In genomic region chr17:73232587-73233373, GRCh38 we compare ENCODE assay signal across 8 cellular contexts. TPM values are rescaled to one million over a fixed set of nuclear protein-coding genes. Genes with fewer than 3 reads are reported as not detected.
DNase-seq lines count a peak whose midpoint lies in the region; ATAC-seq and TF ChIP-seq lines count a peak whose summit lies in the region.

No MANE protein-coding gene starts in this region.

- no peaks in the 10 kb centered on the region for H3K9me3 ChIP-seq in Caco-2

- H3K27ac Mint-ChIP-seq in Caco-2 (ENCODE audit: unreplicated experiment): peak overlapping the region; percentile 98
- H3K27ac Mint-ChIP-seq in T-helper 1 cell treated with Interleukin-12 subunit alpha and Interleukin-12 subunit beta and Interleukin-4 antibody, amounts not matched to agents 30 μg/mL and 1 μg/mL, for 36 hours: peak overlapping the region; percentile 98
- peak overlapping the region; percentile 92 for H3K27ac Mint-ChIP-seq in dendritic cell treated with granulocyte-macrophage colony-stimulating factor and Interleukin-4, amounts not matched to agents 40 ng/mL and 50 ng/mL, for 4 days
- H3K27ac Mint-ChIP-seq in stimulated activated naive CD8-positive, alpha-beta T cell treated with anti-CD3 and anti-CD28 coated beads, Interleukin-15, Interleukin-2, amounts not matched to agents 100 ng/mL and 50 ng/mL, for 24 hours: peak overlapping the region; percentile 98

- peaks cover 41% of the 10 kb centered on the region for H3K36me3 Mint-ChIP-seq in Caco-2 (ENCODE audit: insufficient read depth, unreplicated experiment)
- peaks cover 23% of the 10 kb centered on the region for H3K36me3 Mint-ChIP-seq in T-helper 1 cell treated with Interleukin-12 subunit alpha and Interleukin-12 subunit beta and Interleukin-4 antibody, amounts not matched to agents 30 μg/mL and 1 μg/mL, for 36 hours (ENCODE audit: low read depth)
- H3K36me3 Mint-ChIP-seq in dendritic cell treated with granulocyte-macrophage colony-stimulating factor and Interleukin-4, amounts not matched to agents 40 ng/mL and 50 ng/mL, for 4 days (ENCODE audit: low read depth): peaks cover 52% of the 10 kb centered on the region
- H3K36me3 Mint-ChIP-seq in stimulated activated naive CD8-positive, alpha-beta T cell treated with anti-CD3 and anti-CD28 coated beads, Interleukin-15, Interleukin-2, amounts not matched to agents 100 ng/mL and 50 ng/mL, for 24 hours (ENCODE audit: low read depth): peaks cover 29% of the 10 kb centered on the region

- peaks cover 2% of the 10 kb centered on the region for H3K36me3 ChIP-seq in Caco-2 (ENCODE audit: control insufficient read depth, insufficient read depth, low read length)

- peaks cover 19% of the 10 kb centered on the region for H3K4me1 ChIP-seq in Caco-2

- ATAC-seq in GM19372 (IDR thresholded peaks at IDR 0.05; ENCODE audit: low read depth, unreplicated experiment) (peak; percentile 24), HG03439 (IDR thresholded peaks at IDR 0.05; ENCODE audit: unreplicated experiment) (peak; percentile 21), GM18520 (IDR thresholded peaks at IDR 0.05; ENCODE audit: unreplicated experiment) (no peak)

- no peak for TF ChIP-seq POLR2A in lower leg skin (IDR thresholded peaks at IDR 0.05)

- no peaks in the 10 kb centered on the region for H3K9me3 Mint-ChIP-seq in Caco-2 (ENCODE audit: unreplicated experiment)
- H3K9me3 Mint-ChIP-seq in T-helper 1 cell treated with Interleukin-12 subunit alpha and Interleukin-12 subunit beta and Interleukin-4 antibody, amounts not matched to agents 30 μg/mL and 1 μg/mL, for 36 hours: no peaks in the 10 kb centered on the region
- H3K9me3 Mint-ChIP-seq in dendritic cell treated with granulocyte-macrophage colony-stimulating factor and Interleukin-4, amounts not matched to agents 40 ng/mL and 50 ng/mL, for 4 days: no peaks in the 10 kb centered on the region
- H3K9me3 Mint-ChIP-seq in stimulated activated naive CD8-positive, alpha-beta T cell treated with anti-CD3 and anti-CD28 coated beads, Interleukin-15, Interleukin-2, amounts not matched to agents 100 ng/mL and 50 ng/mL, for 24 hours: no peaks in the 10 kb centered on the region

- POLR2A ChIA-PET in Caco-2 (lab: Charles Lee): interaction anchor here (0.5 to 0.7 kb wide), 7 partner anchors 16 to 1556 kb away, joined by 3 to 4 read pairs (median 3); no protein-coding TSS in a partner anchor

- H3K4me3 ChIP-seq in Caco-2 (ENCODE audit: low read depth, low read length) (peak overlapping the region; percentile 84), lower leg skin (ENCODE audit: low read depth, poor library complexity, severe bottlenecking) (peak overlapping the region; percentile 77)

- no peaks in the 10 kb centered on the region for H3K27me3 ChIP-seq in Caco-2 (replicated peaks; ENCODE audit: control insufficient read depth, insufficient read depth, low read length)

- intact Hi-C loops in Caco-2 (cut with micrococcal nuclease; ENCODE audit: unreplicated experiment): loop anchor here (1.0 to 5.0 kb wide), 2 partner anchors 39 to 505 kb away; partner anchors contain the start of gene COG1
- intact Hi-C loops in dendritic cell treated with granulocyte-macrophage colony-stimulating factor and Interleukin-4, amounts not matched to agents 40 ng/mL and 50 ng/mL, for 4 days (cut with micrococcal nuclease): loop anchor here (2.0 to 10.0 kb wide), 3 partner anchors 40 to 245 kb away; partner anchors contain the start of genes CDC42EP4 and COG1
- intact Hi-C loops in lower leg skin (cut with DNase I; ENCODE audit: low total_unique reads): no loop called here

- CTCF ChIA-PET in Caco-2 (lab: Charles Lee): interaction anchor here (0.6 to 1.5 kb wide), 10 partner anchors 13 to 508 kb away, joined by 3 to 9 read pairs (median 6); partner anchors contain the start of gene COG1

- H3K27me3 Mint-ChIP-seq in Caco-2 (ENCODE audit: insufficient read depth, unreplicated experiment): no peaks in the 10 kb centered on the region
- H3K27me3 Mint-ChIP-seq in T-helper 1 cell treated with Interleukin-12 subunit alpha and Interleukin-12 subunit beta and Interleukin-4 antibody, amounts not matched to agents 30 μg/mL and 1 μg/mL, for 36 hours (ENCODE audit: low read depth): no peaks in the 10 kb centered on the region
- H3K27me3 Mint-ChIP-seq in dendritic cell treated with granulocyte-macrophage colony-stimulating factor and Interleukin-4, amounts not matched to agents 40 ng/mL and 50 ng/mL, for 4 days: no peaks in the 10 kb centered on the region
- no peaks in the 10 kb centered on the region for H3K27me3 Mint-ChIP-seq in stimulated activated naive CD8-positive, alpha-beta T cell treated with anti-CD3 and anti-CD28 coated beads, Interleukin-15, Interleukin-2, amounts not matched to agents 100 ng/mL and 50 ng/mL, for 24 hours

- BruUV-seq in Caco-2 (replicated peaks; lab: Mats Ljungman, UMichigan): no TSS peak

- peak overlapping the region; percentile 92 for H3K4me3 Mint-ChIP-seq in Caco-2 (ENCODE audit: unreplicated experiment)
- H3K4me3 Mint-ChIP-seq in T-helper 1 cell treated with Interleukin-12 subunit alpha and Interleukin-12 subunit beta and Interleukin-4 antibody, amounts not matched to agents 30 μg/mL and 1 μg/mL, for 36 hours: peak overlapping the region; percentile 91
- peak overlapping the region; percentile 99 for H3K4me3 Mint-ChIP-seq in dendritic cell treated with granulocyte-macrophage colony-stimulating factor and Interleukin-4, amounts not matched to agents 40 ng/mL and 50 ng/mL, for 4 days
- H3K4me3 Mint-ChIP-seq in stimulated activated naive CD8-positive, alpha-beta T cell treated with anti-CD3 and anti-CD28 coated beads, Interleukin-15, Interleukin-2, amounts not matched to agents 100 ng/mL and 50 ng/mL, for 24 hours: peak overlapping the region; percentile 97

- H3K4me1 Mint-ChIP-seq in Caco-2 (ENCODE audit: low read depth, unreplicated experiment): peaks cover 12% of the 10 kb centered on the region
- H3K4me1 Mint-ChIP-seq in T-helper 1 cell treated with Interleukin-12 subunit alpha and Interleukin-12 subunit beta and Interleukin-4 antibody, amounts not matched to agents 30 μg/mL and 1 μg/mL, for 36 hours (ENCODE audit: low read depth): peaks cover 49% of the 10 kb centered on the region
- H3K4me1 Mint-ChIP-seq in dendritic cell treated with granulocyte-macrophage colony-stimulating factor and Interleukin-4, amounts not matched to agents 40 ng/mL and 50 ng/mL, for 4 days (ENCODE audit: low read depth): peaks cover 48% of the 10 kb centered on the region
- H3K4me1 Mint-ChIP-seq in stimulated activated naive CD8-positive, alpha-beta T cell treated with anti-CD3 and anti-CD28 coated beads, Interleukin-15, Interleukin-2, amounts not matched to agents 100 ng/mL and 50 ng/mL, for 24 hours (ENCODE audit: low read depth): peaks cover 67% of the 10 kb centered on the region

- TF ChIP-seq CTCF in Caco-2 (IDR thresholded peaks at IDR 0.05; ENCODE audit: insufficient read depth in 1 of 2, low read depth in 1 of 2, low read length in 1 of 2, severe bottlenecking in 1 of 2, unreplicated experiment in 1 of 2): no peak
- TF ChIP-seq CTCF in lower leg skin (IDR thresholded peaks at IDR 0.05): no peak

- WGBS in lower leg skin, 2 donors: 1% methylated on average over 47 to 48 of the region's 48 CpGs

- DNase-seq in Caco-2: peak; percentile 52 to 60
- DNase-seq in lower leg skin (ENCODE audit: low spot score in 2 of 2): peak; percentile 30 to 88

RNA-seq across cellular contexts. Expression of gene CPSF4L, which starts 28.9 kb away (rescaled TPM):
- total RNA-seq in Caco-2 (2022) (not detected in 2 replicates), lower leg skin (not detected)

RNA-seq across cellular contexts. Expression of gene COG1, which starts 39.9 kb away (rescaled TPM):
- 36.8 and 37.3 TPM in 2 replicates for total RNA-seq in Caco-2 (2022)
- 10 to 100 TPM; 18.3 to 33.2 (median 23.9) TPM for total RNA-seq in lower leg skin
